14 cellular contexts compared by ENCODE assay signal in genomic region chr12:120960657-120961056, GRCh38. TPM values are rescaled to one million over a fixed set of nuclear protein-coding genes. Genes with fewer than 3 reads are reported as not detected.
A peak's percentile ranks its signal among the peaks of the same experiment; 100 is the strongest.
DNase-seq lines count a peak whose midpoint lies in the region; ATAC-seq and TF ChIP-seq lines count a peak whose summit lies in the region.
"Had no signal": no experiment of that assay in that cellular context is flagged by ENCODE, and none has a peak within 500 bp of the region (broad histone marks: within the 10 kb centered on the region; RNA-seq: fewer than 3 reads in every experiment).

No MANE protein-coding gene starts in this region.

- H3K27me3 Mint-ChIP-seq in activated naive CD4-positive, alpha-beta T cell treated with anti-CD3 and anti-CD28 coated beads, Interleukin-2, amount 10 ng/mL, durations not matched to agents 7 days and 5 days = peaks cover 8% of the 10 kb centered on the region
- peaks cover 10 to 11% of the 10 kb centered on the region in 2 donors for H3K27me3 Mint-ChIP-seq in stimulated activated naive B cell treated with anti-CD40 and anti-IgM and Interleukin-4, amounts not matched to agents 10 μg/mL and 1 μg/mL and 100 μg/mL, for 72 hours
- peaks cover 8% of the 10 kb centered on the region for H3K27me3 Mint-ChIP-seq in MCF 10A (ENCODE audit: insufficient read depth, unreplicated experiment)

- intact Hi-C loops in MCF 10A (cut with micrococcal nuclease) = no loop called here

- no peak overlapping the region for H3K27ac Mint-ChIP-seq in activated naive CD4-positive, alpha-beta T cell treated with anti-CD3 and anti-CD28 coated beads, Interleukin-2, amount 10 ng/mL, durations not matched to agents 7 days and 5 days
- peak overlapping the region; percentile 25 for H3K27ac Mint-ChIP-seq in stimulated activated naive B cell treated with anti-CD40 and anti-IgM and Interleukin-4, amounts not matched to agents 10 μg/mL and 1 μg/mL and 100 μg/mL, for 72 hours
- H3K27ac Mint-ChIP-seq in MCF 10A (ENCODE audit: low read depth, unreplicated experiment) = no peak overlapping the region

- no peaks in the 10 kb centered on the region for H3K9me3 Mint-ChIP-seq in activated naive CD4-positive, alpha-beta T cell treated with anti-CD3 and anti-CD28 coated beads, Interleukin-2, amount 10 ng/mL, durations not matched to agents 7 days and 5 days
- H3K9me3 Mint-ChIP-seq in stimulated activated naive B cell treated with anti-CD40 and anti-IgM and Interleukin-4, amounts not matched to agents 10 μg/mL and 1 μg/mL and 100 μg/mL, for 72 hours = no peaks in the 10 kb centered on the region
- no peaks in the 10 kb centered on the region for H3K9me3 Mint-ChIP-seq in MCF 10A (ENCODE audit: unreplicated experiment)

- H3K4me3 ChIP-seq in epithelial cell of proximal tubule (ENCODE audit: low read depth, low read length) = no peak overlapping the region
- H3K4me3 ChIP-seq: skin epidermis, uterus had no signal

- POLR2A ChIA-PET in MCF 10A (lab: Yijun Ruan, JAX) = interaction anchor here (0.6 kb wide), 1 partner anchor 355 kb away, joined by 3 read pairs; no protein-coding TSS in a partner anchor

- peak; percentile 25 for DNase-seq in activated naive CD4-positive, alpha-beta T cell treated with Interleukin-2 at 50 U/mL for 16 hours
- DNase-seq in activated naive CD4-positive, alpha-beta T cell treated with anti-CD3 and anti-CD28 coated beads, Interleukin-2, amount 10 ng/mL, durations not matched to agents 7 days and 5 days = no peak
- peak; percentile 90 for DNase-seq in epithelial cell of proximal tubule (ENCODE audit: low read depth)
- DNase-seq in stimulated activated naive B cell treated with anti-CD40 and anti-IgM and Interleukin-4, amounts not matched to agents 10 μg/mL and 1 μg/mL and 100 μg/mL, for 72 hours = no peak
- no peak for DNase-seq in occipital lobe (lab: John Stamatoyannopoulos, UW)
- no peak for DNase-seq in MCF 10A (ENCODE audit: unreplicated experiment)
- no peak for DNase-seq in stimulated activated naive CD4-positive, alpha-beta T cell (lab: John Stamatoyannopoulos, UW)
- DNase-seq: activated CD4-positive, CD25-positive, alpha-beta regulatory T cell; uterus had no signal

- no peak overlapping the region for H3K4me3 Mint-ChIP-seq in activated naive CD4-positive, alpha-beta T cell treated with anti-CD3 and anti-CD28 coated beads, Interleukin-2, amount 10 ng/mL, durations not matched to agents 7 days and 5 days
- no peak overlapping the region for H3K4me3 Mint-ChIP-seq in stimulated activated naive B cell treated with anti-CD40 and anti-IgM and Interleukin-4, amounts not matched to agents 10 μg/mL and 1 μg/mL and 100 μg/mL, for 72 hours
- no peak overlapping the region for H3K4me3 Mint-ChIP-seq in MCF 10A (ENCODE audit: unreplicated experiment)

- H3K4me1 Mint-ChIP-seq in activated naive CD4-positive, alpha-beta T cell treated with anti-CD3 and anti-CD28 coated beads, Interleukin-2, amount 10 ng/mL, durations not matched to agents 7 days and 5 days = peaks cover 29% of the 10 kb centered on the region
- H3K4me1 Mint-ChIP-seq in stimulated activated naive B cell treated with anti-CD40 and anti-IgM and Interleukin-4, amounts not matched to agents 10 μg/mL and 1 μg/mL and 100 μg/mL, for 72 hours = peaks cover 0 to 5% of the 10 kb centered on the region in 2 donors
- no peaks in the 10 kb centered on the region for H3K4me1 Mint-ChIP-seq in MCF 10A (ENCODE audit: insufficient read depth, unreplicated experiment)

- ATAC-seq in HG02588 (IDR thresholded peaks at IDR 0.05; ENCODE audit: unreplicated experiment) = peak; percentile 50
- peak; percentile 43 to 67 for ATAC-seq in stimulated activated naive B cell treated with anti-CD40 and anti-IgM and Interleukin-4, amounts not matched to agents 10 μg/mL and 1 μg/mL and 100 μg/mL, for 72 hours (replicated peaks)

- BruUV-seq in MCF 10A (replicated peaks; lab: Mats Ljungman, UMichigan) = no TSS peak

- CTCF ChIA-PET in activated naive CD4-positive, alpha-beta T cell treated with anti-CD3 and anti-CD28 coated beads, Interleukin-2, amount 10 ng/mL, durations not matched to agents 7 days and 5 days (lab: Charles Lee) = interaction anchor here (1.5 to 3.4 kb wide), 2 partner anchors 11 to 15 kb away, joined by 3 to 15 read pairs; no protein-coding TSS in a partner anchor
- CTCF ChIA-PET in MCF 10A (lab: Yijun Ruan, JAX) = interaction anchor here (0.6 to 2.1 kb wide), 3 partner anchors 9 to 246 kb away, joined by 3 to 14 read pairs (median 4); no protein-coding TSS in a partner anchor

- TF ChIP-seq CTCF in epithelial cell of proximal tubule (conservative IDR thresholded peaks at IDR 0.05; ENCODE audit: low read depth, low read length) (no peak), MCF 10A (IDR thresholded peaks at IDR 0.05; ENCODE audit: unreplicated experiment) (no peak)

- no peaks in the 10 kb centered on the region for H3K36me3 Mint-ChIP-seq in activated naive CD4-positive, alpha-beta T cell treated with anti-CD3 and anti-CD28 coated beads, Interleukin-2, amount 10 ng/mL, durations not matched to agents 7 days and 5 days
- no peaks in the 10 kb centered on the region for H3K36me3 Mint-ChIP-seq in stimulated activated naive B cell treated with anti-CD40 and anti-IgM and Interleukin-4, amounts not matched to agents 10 μg/mL and 1 μg/mL and 100 μg/mL, for 72 hours
- H3K36me3 Mint-ChIP-seq in MCF 10A (ENCODE audit: insufficient read depth, unreplicated experiment) = no peaks in the 10 kb centered on the region

RNA-seq across cellular contexts. Expression of gene HNF1A, which starts 17.7 kb away (rescaled TPM):
- total RNA-seq in epithelial cell of proximal tubule = 0.17 and 0.36 TPM in 2 replicates
- not detected for total RNA-seq in occipital lobe
- total RNA-seq in MCF 10A (2022) = not detected in 2 replicates
- total RNA-seq: fibroblast of lung, H1, lung microvascular endothelial cell had no signal

RNA-seq across cellular contexts. Expression of gene C12orf43, which starts 55.6 kb away (rescaled TPM):
- total RNA-seq in epithelial cell of proximal tubule (20.6 and 22.9 TPM in 2 replicates), occipital lobe (13.6 TPM), MCF 10A (2022) (15.5 and 18.9 TPM in 2 replicates)

RNA-seq across cellular contexts. Expression of gene SPPL3, which starts 56.5 kb away (rescaled TPM):
- total RNA-seq in epithelial cell of proximal tubule (8.6 and 9.5 TPM in 2 replicates), occipital lobe (64.7 TPM), MCF 10A (2022) (32.6 and 43.7 TPM in 2 replicates)

Comparison
In these comparisons a context has a peak if more than half of its experiments do, and no peak if none do; other contexts are left out.
1. DNase-seq: peak in activated naive CD4-positive, alpha-beta T cell treated with Interleukin-2 at 50 U/mL for 16 hours (single experiment) and epithelial cell of proximal tubule (single experiment); none in activated naive CD4-positive, alpha-beta T cell treated with anti-CD3 and anti-CD28 coated beads, Interleukin-2, amount 10 ng/mL, durations not matched to agents 7 days and 5 days (single experiment), stimulated activated naive B cell treated with anti-CD40 and anti-IgM and Interleukin-4, amounts not matched to agents 10 μg/mL and 1 μg/mL and 100 μg/mL, for 72 hours (single experiment), occipital lobe (single experiment), MCF 10A (single experiment) and stimulated activated naive CD4-positive, alpha-beta T cell (0 of 6).